In genomic region chr17:33914120-33914519, GRCh38 we compare ENCODE assay signal across 16 cellular contexts.
DNase-seq lines count a peak whose midpoint lies in the region; ATAC-seq and TF ChIP-seq lines count a peak whose summit lies in the region.
"Had no signal": no experiment of that assay in that cellular context is flagged by ENCODE, and none has a peak within 500 bp of the region (broad histone marks: within the 10 kb centered on the region; RNA-seq: fewer than 3 reads in every experiment).

No MANE protein-coding gene starts in this region.

- no peaks in the 10 kb centered on the region for H4K20me1 ChIP-seq in BLaER1

- H3K27me3 ChIP-seq in BLaER1 = no peaks in the 10 kb centered on the region

- no peak overlapping the region for H3K4me3 Mint-ChIP-seq in natural killer cell
- H3K4me3 Mint-ChIP-seq: B cell; CD4-positive, alpha-beta T cell; CD8-positive, alpha-beta T cell had no signal

- H3K27ac Mint-ChIP-seq in natural killer cell = no peak overlapping the region
- H3K27ac Mint-ChIP-seq: B cell; CD4-positive, alpha-beta T cell; CD8-positive, alpha-beta T cell had no signal

- no peak for TF ChIP-seq CTCF in natural killer cell (IDR thresholded peaks at IDR 0.05)

- no peak for TF ChIP-seq POLR2A in erythroblast (IDR thresholded peaks at IDR 0.05; ENCODE audit: low read length)

- H3K9ac ChIP-seq in BLaER1 = no peak overlapping the region

- H3K4me1 Mint-ChIP-seq in natural killer cell = peaks cover 0 to 4% of the 10 kb centered on the region in 2 donors
- H3K4me1 Mint-ChIP-seq: B cell had no signal

- no peaks in the 10 kb centered on the region for H3K9me3 ChIP-seq in BLaER1
- H3K9me3 ChIP-seq: A549, Caco-2 had no signal

- peaks cover 40% of the 10 kb centered on the region for H3K4me1 ChIP-seq in BLaER1
- H3K4me1 ChIP-seq: A549, Caco-2 had no signal

- DNase-seq in OCI-M1 (lab: John Stamatoyannopoulos, UW) = peak; percentile 28
- DNase-seq in erythroblast (lab: John Stamatoyannopoulos, UW) = peak; percentile 64 to 83
- no peak for DNase-seq in natural killer cell
- no peak for DNase-seq in HT-29 (ENCODE audit: low spot score)
- DNase-seq: AML-193; Caco-2; Calu3; CD4-positive, alpha-beta T cell; CD8-positive, alpha-beta T cell; DMS79 treated with DMSO at 0.1 percent for 48 hours; GF-D8 had no signal

- H3K27ac ChIP-seq in BLaER1 = no peak overlapping the region
- H3K27ac ChIP-seq: 22Rv1, A549, C4-2B had no signal

- H3K9me3 Mint-ChIP-seq in natural killer cell = no peaks in the 10 kb centered on the region
- H3K9me3 Mint-ChIP-seq: CD4-positive, alpha-beta T cell; CD8-positive, alpha-beta T cell had no signal

- H3K4me3 ChIP-seq in BLaER1 = no peak overlapping the region
- H3K4me3 ChIP-seq: A549 had no signal

- no peaks in the 10 kb centered on the region for H3K36me3 ChIP-seq in BLaER1

- intact Hi-C loops in natural killer cell (cut with micrococcal nuclease) = no loop called here

- H3K27me3 Mint-ChIP-seq in natural killer cell (ENCODE audit: low read depth in 2 of 2) = peaks cover 12 to 18% of the 10 kb centered on the region in 2 donors

- no peaks in the 10 kb centered on the region for H3K36me3 Mint-ChIP-seq in natural killer cell
- H3K36me3 Mint-ChIP-seq: CD8-positive, alpha-beta T cell had no signal

- peak overlapping the region; percentile 28 for H3K4me2 ChIP-seq in BLaER1
- H3K4me2 ChIP-seq: A549 had no signal

- no peak for ATAC-seq in natural killer cell
- ATAC-seq: A549; CD8-positive, alpha-beta T cell had no signal

Comparison
In these comparisons a context has a peak if more than half of its experiments do, and no peak if none do; other contexts are left out.
1. DNase-seq: peak in OCI-M1 (single experiment) and erythroblast (2 of 2); none in natural killer cell (single experiment) and HT-29 (single experiment).